8 cellular contexts compared by ENCODE assay signal in the genomic region with DNA sequence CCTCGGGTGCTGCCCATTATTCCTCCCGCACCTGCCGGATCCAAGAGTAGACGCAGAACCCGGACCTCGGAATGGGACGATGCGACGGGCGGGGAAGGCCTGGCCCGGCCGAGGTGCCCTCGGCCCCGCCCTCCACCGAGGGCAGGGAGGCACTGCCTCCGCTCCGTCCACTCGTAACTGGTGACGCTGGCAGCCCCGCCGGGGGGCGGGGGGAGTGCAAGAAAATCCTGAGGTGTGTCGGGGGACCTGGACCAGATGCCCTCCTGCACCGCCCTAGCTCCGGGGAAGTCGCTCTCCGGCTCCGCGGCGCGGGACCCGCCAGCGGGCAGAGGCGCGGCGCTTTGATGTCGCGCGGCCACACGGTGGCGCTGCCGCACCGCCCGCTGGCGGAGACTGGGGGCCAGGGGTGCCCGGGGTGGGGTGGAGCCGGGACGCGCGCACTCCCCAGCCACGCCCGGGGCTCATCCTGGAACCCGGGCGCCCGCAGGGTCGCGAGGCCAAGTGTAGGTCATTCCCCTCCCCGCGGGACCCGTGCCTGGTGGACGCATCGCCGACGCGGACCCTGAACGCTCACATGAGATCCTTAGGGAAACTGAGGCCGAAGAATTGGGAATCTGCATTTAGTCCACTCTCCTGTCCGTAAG.
DNase-seq lines count a peak whose midpoint lies in the region; ATAC-seq lines count a peak whose summit lies in the region.

No MANE protein-coding gene starts in this region.

- no peak overlapping the region for H3K27ac Mint-ChIP-seq in immature natural killer cell

- no peaks in the 10 kb centered on the region for H3K36me3 Mint-ChIP-seq in immature natural killer cell

- H3K4me3 Mint-ChIP-seq in immature natural killer cell, result peak overlapping the region; percentile 50 to 75 (median 62)

- no peaks in the 10 kb centered on the region for H3K9me3 Mint-ChIP-seq in immature natural killer cell

- peaks cover 6% of the 10 kb centered on the region in 2 donors for H3K4me1 Mint-ChIP-seq in immature natural killer cell

- DNase-seq in D341Med (ENCODE audit: low spot score) (peak; percentile 95), HPDE6-E6E7 (ENCODE audit: extremely low spot score) (peak; percentile 62), UCSD-AML1 (lab: John Stamatoyannopoulos, UW; ENCODE audit: unreplicated experiment) (peak; percentile 63), T47D (ENCODE audit: low read depth in 1 of 2, low spot score in 1 of 2) (peak; percentile 53 to 58), immature natural killer cell (peak; percentile 47 to 60 (median 59)), COR-L47 (lab: John Stamatoyannopoulos, UW) (no peak)

- in situ Hi-C loops in T47D (cut with HindIII; ENCODE audit: low pct_unique_long_range_greater_than_20kb, low sequenced_read_pairs), result no loop called here

- H3K4me3 ChIP-seq in skin epidermis, result peak overlapping the region; percentile 19 to 49 (median 38)

- peak; percentile 86 for ATAC-seq in GM21367 (IDR thresholded peaks at IDR 0.05; ENCODE audit: unreplicated experiment)

- peaks cover 0 to 43% (median 16%) of the 10 kb centered on the region in 3 donors for H3K27me3 Mint-ChIP-seq in immature natural killer cell (ENCODE audit: low read depth in 3 of 3)

- peak overlapping the region in 1 of 21 experiments; percentile 4 for H3K27ac ChIP-seq in skin epidermis
